Comparison of ENCODE assay signal across 19 cellular contexts in the genomic region with DNA sequence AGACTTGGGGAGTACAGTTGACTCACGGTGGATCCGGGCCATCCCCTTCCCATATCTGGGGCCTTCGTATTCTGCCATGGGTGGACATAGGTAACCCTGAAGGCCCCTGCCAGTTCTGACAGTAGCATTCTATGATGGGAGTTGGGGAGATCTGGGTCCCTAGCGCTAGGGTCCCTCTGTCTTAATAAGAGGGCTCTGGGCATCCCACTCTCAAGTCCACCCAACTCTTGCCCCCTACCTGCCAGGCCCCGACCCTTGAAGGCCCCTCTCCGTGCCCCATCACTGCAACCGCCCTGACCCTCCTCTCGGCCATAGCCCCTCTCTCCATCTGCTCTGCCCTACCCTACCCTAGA. TPM values are rescaled to one million over a fixed set of nuclear protein-coding genes. Genes with fewer than 3 reads are reported as not detected.
A peak's percentile ranks its signal among the peaks of the same experiment; 100 is the strongest.
DNase-seq lines count a peak whose midpoint lies in the region; ATAC-seq and TF ChIP-seq lines count a peak whose summit lies in the region.
"Had no signal": no experiment of that assay in that cellular context is flagged by ENCODE, and none has a peak within 500 bp of the region (broad histone marks: within the 10 kb centered on the region; RNA-seq: fewer than 3 reads in every experiment).

No MANE protein-coding gene starts in this region.

- no peaks in the 10 kb centered on the region for H3F3A ChIP-seq in MM.1S (ENCODE audit: insufficient read depth, low read length)

- CTCF ChIA-PET in RWPE1 (lab: Yijun Ruan, JAX) = interaction anchor here (1.2 kb wide), 3 partner anchors 10 to 58 kb away, joined by 3 to 13 read pairs (median 4); no protein-coding TSS in a partner anchor

- no peaks in the 10 kb centered on the region for H3K9me3 Mint-ChIP-seq in naive B cell
- H3K9me3 Mint-ChIP-seq: activated B cell treated with CpG ODN at 0.5 μM for 24 hours; activated naive CD4-positive, alpha-beta T cell treated with anti-CD3 and anti-CD28 coated beads, Interleukin-2, amount 50 U/mL, for 24 hours; CD8-positive, alpha-beta memory T cell; naive thymus-derived CD4-positive, alpha-beta T cell; T-helper 2 cell treated with Interferon-gamma antibody and Interleukin-4, amounts not matched to agents 5 μg/mL and 100 μg/mL, for 36 hours; type B pancreatic cell had no signal

- POLR2A ChIA-PET in RWPE1 (lab: Yijun Ruan, JAX; ENCODE audit: low non-redundant PET) = no interaction called here

- peak; percentile 22 for ATAC-seq in GM19395 (IDR thresholded peaks at IDR 0.05; ENCODE audit: unreplicated experiment)
- peak in 1 of 2 donors; percentile 8 for ATAC-seq in naive B cell (ENCODE audit: low read depth in 2 of 2)
- no peak for ATAC-seq in GM21737 (IDR thresholded peaks at IDR 0.05; ENCODE audit: unreplicated experiment)

- H3K4me3 Mint-ChIP-seq in naive B cell = no peak overlapping the region
- H3K4me3 Mint-ChIP-seq: activated B cell treated with CpG ODN at 0.5 μM for 24 hours; activated naive CD4-positive, alpha-beta T cell treated with anti-CD3 and anti-CD28 coated beads, Interleukin-2, amount 50 U/mL, for 24 hours; T-helper 2 cell treated with Interferon-gamma antibody and Interleukin-4, amounts not matched to agents 5 μg/mL and 100 μg/mL, for 36 hours; type B pancreatic cell had no signal

- H3K27me3 ChIP-seq in MM.1S (replicated peaks; ENCODE audit: insufficient read depth, low read length) = no peaks in the 10 kb centered on the region
- H3K27me3 ChIP-seq: ascending aorta, heart left ventricle had no signal

- H3K4me1 Mint-ChIP-seq in naive B cell = peaks cover 9 to 14% (median 14%) of the 10 kb centered on the region in 3 donors

- no peak overlapping the region for H2AFZ ChIP-seq in MM.1S (ENCODE audit: low read length)

- H3K9ac ChIP-seq in MM.1S (ENCODE audit: low read length) = no peak overlapping the region
- H3K9ac ChIP-seq: parathyroid adenoma had no signal

- no peak overlapping the region for H3K4me2 ChIP-seq in MM.1S (ENCODE audit: low read depth, low read length)

- no peak for DNase-seq in RWPE1 (ENCODE audit: low spot score)
- DNase-seq in naive B cell = no peak
- DNase-seq in OCI-M2 (lab: John Stamatoyannopoulos, UW; ENCODE audit: unreplicated experiment) = no peak
- DNase-seq in MM.1S = no peak
- no peak for DNase-seq in superior temporal gyrus (ENCODE audit: extremely low spot score)
- DNase-seq: NCI-H2171, NCI-H524 treated with DMSO at 0.1 percent for 48 hours had no signal

- peak overlapping the region in 4 of 6 donors; percentile 62 to 96 (median 85) for H3K27ac Mint-ChIP-seq in naive B cell
- H3K27ac Mint-ChIP-seq: activated B cell treated with CpG ODN at 0.5 μM for 24 hours; activated naive CD4-positive, alpha-beta T cell treated with anti-CD3 and anti-CD28 coated beads, Interleukin-2, amount 50 U/mL, for 24 hours; T-helper 2 cell treated with Interferon-gamma antibody and Interleukin-4, amounts not matched to agents 5 μg/mL and 100 μg/mL, for 36 hours; type B pancreatic cell had no signal

- TF ChIP-seq CTCF in C4-2B (conservative IDR thresholded peaks at IDR 0.05) = peak; percentile 31
- peak; percentile 47 for TF ChIP-seq CTCF in RWPE1 (conservative IDR thresholded peaks at IDR 0.05; ENCODE audit: low read depth)
- no peak for TF ChIP-seq CTCF in MM.1S (IDR thresholded peaks at IDR 0.05; ENCODE audit: low read length)

- H3K4me3 ChIP-seq in MM.1S (ENCODE audit: low read length) = no peak overlapping the region
- H3K4me3 ChIP-seq: heart left ventricle had no signal

- H3K27me3 Mint-ChIP-seq in naive B cell = no peaks in the 10 kb centered on the region
- H3K27me3 Mint-ChIP-seq: activated B cell treated with CpG ODN at 0.5 μM for 24 hours; activated naive CD4-positive, alpha-beta T cell treated with anti-CD3 and anti-CD28 coated beads, Interleukin-2, amount 50 U/mL, for 24 hours; naive thymus-derived CD4-positive, alpha-beta T cell; type B pancreatic cell had no signal

- no peaks in the 10 kb centered on the region for H3K9me2 ChIP-seq in MM.1S (replicated peaks; ENCODE audit: insufficient read depth, low read length)

- H3K36me3 Mint-ChIP-seq in naive B cell = peaks cover 8 to 18% of the 10 kb centered on the region in 2 donors

- H3K27ac ChIP-seq in C4-2B (no peak overlapping the region), RWPE1 (no peak overlapping the region), MM.1S (ENCODE audit: low read length) (no peak overlapping the region)
- H3K27ac ChIP-seq: ascending aorta, heart left ventricle, parathyroid adenoma had no signal

- H3K9me3 ChIP-seq in MM.1S (replicated peaks; ENCODE audit: insufficient read depth, low read length) = no peaks in the 10 kb centered on the region
- H3K9me3 ChIP-seq: ascending aorta, heart left ventricle had no signal

- H4K20me1 ChIP-seq in MM.1S (ENCODE audit: insufficient read depth, low read length) = no peaks in the 10 kb centered on the region

- no peaks in the 10 kb centered on the region for H3K36me3 ChIP-seq in MM.1S (replicated peaks; ENCODE audit: insufficient read depth, low read length)

- no peaks in the 10 kb centered on the region for H3K4me1 ChIP-seq in MM.1S (ENCODE audit: low read length)
- H3K4me1 ChIP-seq: parathyroid adenoma had no signal

- no peaks in the 10 kb centered on the region for H3K79me2 ChIP-seq in MM.1S (ENCODE audit: low read length)
- H3K79me2 ChIP-seq: parathyroid adenoma had no signal

RNA-seq across cellular contexts. Expression of gene CAPN11, which starts 6.5 kb away (rescaled TPM):
- polyA plus RNA-seq in naive B cell (ENCODE audit: low read depth in 6 of 6) = not detected
- polyA plus RNA-seq: CD8-positive, alpha-beta memory T cell; naive thymus-derived CD4-positive, alpha-beta T cell had no signal

RNA-seq across cellular contexts. Expression of gene TMEM63B, which starts 24.7 kb away (rescaled TPM):
- 1 to 10 TPM in 1 of 6 donors, under 1 TPM in 4, not detected in 1; 0.38 to 1.6 (median 0.50) TPM for polyA plus RNA-seq in naive B cell (ENCODE audit: low read depth in 6 of 6)

RNA-seq across cellular contexts. Expression of gene MRPL14, which starts 24.8 kb away (rescaled TPM):
- polyA plus RNA-seq in naive B cell (ENCODE audit: low read depth in 6 of 6) = 10 to 100 TPM; 68.2 to 99.9 (median 85.0) TPM
